ENCODE assay signal across 16 cellular contexts in the genomic region with DNA sequence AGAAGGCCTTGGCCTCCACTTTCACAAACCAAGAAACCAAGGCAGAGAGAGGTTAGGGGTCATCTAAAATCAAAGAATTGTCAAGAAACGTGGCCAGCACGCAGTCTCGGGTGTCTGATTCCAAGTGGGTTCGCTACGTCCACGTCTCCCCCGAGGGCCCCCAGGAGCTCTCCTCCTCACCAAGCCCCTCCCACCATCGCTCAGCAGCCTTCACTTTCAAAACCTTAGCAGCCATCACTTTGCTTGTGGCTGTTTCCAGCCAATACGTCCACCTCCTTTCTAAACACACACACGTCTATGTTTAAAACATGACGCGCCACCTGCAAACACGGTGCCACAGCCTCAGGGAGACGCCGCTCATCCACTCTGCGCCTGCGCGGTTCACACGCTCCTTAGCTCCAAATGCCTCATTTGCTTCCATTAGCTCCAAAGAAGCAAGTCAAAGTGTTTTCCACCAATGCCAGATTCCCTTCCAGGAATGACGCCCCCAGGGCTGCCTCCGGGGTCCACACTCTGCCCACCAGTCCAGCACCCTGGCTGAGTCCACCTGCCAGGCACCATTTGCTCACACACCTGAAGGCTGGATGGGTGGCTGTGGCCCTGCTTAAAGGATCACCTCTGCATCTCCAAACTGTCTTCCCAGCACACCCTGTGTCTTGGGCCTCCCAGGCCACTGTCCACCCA. TPM values are rescaled to one million over a fixed set of nuclear protein-coding genes. Genes with fewer than 3 reads are reported as not detected.
DNase-seq lines count a peak whose midpoint lies in the region; ATAC-seq and TF ChIP-seq lines count a peak whose summit lies in the region.
"Had no signal": no experiment of that assay in that cellular context is flagged by ENCODE, and none has a peak within 500 bp of the region (broad histone marks: within the 10 kb centered on the region; RNA-seq: fewer than 3 reads in every experiment).

No MANE protein-coding gene starts in this region.

- intact Hi-C loops in IMR-90 (cut with micrococcal nuclease), result no loop called here

- H3K79me2 ChIP-seq in neural progenitor cell (ENCODE audit: low read depth), result no peaks in the 10 kb centered on the region

- H3K4me2 ChIP-seq in IMR-90 (ENCODE audit: low read depth, low read length) (no peak overlapping the region), neural progenitor cell (no peak overlapping the region)

- peaks cover 60% of the 10 kb centered on the region for H3K36me3 Mint-ChIP-seq in T-helper 2 cell treated with Interferon-gamma antibody and Interleukin-4, amounts not matched to agents 5 μg/mL and 100 μg/mL, for 36 hours (ENCODE audit: low read depth)
- H3K36me3 Mint-ChIP-seq in chondrocyte (ENCODE audit: low read depth), result peaks cover 2% of the 10 kb centered on the region
- H3K36me3 Mint-ChIP-seq in neural progenitor cell, result peaks cover 4% of the 10 kb centered on the region

- H3K4me1 ChIP-seq in IMR-90 (ENCODE audit: control insufficient read depth, insufficient read depth, low read length) (peaks cover 34% of the 10 kb centered on the region), neural progenitor cell (peaks cover 28% of the 10 kb centered on the region)

- no peak overlapping the region for H3K56ac ChIP-seq in IMR-90 (ENCODE audit: extremely low read depth, insufficient read depth, low read length)

- peaks cover 29% of the 10 kb centered on the region for H3K9me1 ChIP-seq in IMR-90 (ENCODE audit: insufficient read depth, low read length)

- no peaks in the 10 kb centered on the region for H3K9me3 ChIP-seq in IMR-90 (ENCODE audit: control insufficient read depth, insufficient read depth, low read length)
- no peaks in the 10 kb centered on the region for H3K9me3 ChIP-seq in neural progenitor cell (ENCODE audit: low read depth)
- H3K9me3 ChIP-seq: upper lobe of left lung had no signal

- in situ Hi-C loops in IMR-90 (cut with MboI; ENCODE audit: low sequenced_read_pairs), result no loop called here
- in situ Hi-C loops in ACHN (cut with HindIII; ENCODE audit: low pct_ligation_motif_present, low pct_unique_long_range_greater_than_20kb, low sequenced_read_pairs), result no loop called here

- H3K9me3 Mint-ChIP-seq in T-helper 2 cell treated with Interferon-gamma antibody and Interleukin-4, amounts not matched to agents 5 μg/mL and 100 μg/mL, for 36 hours, result peaks cover 8% of the 10 kb centered on the region
- H3K9me3 Mint-ChIP-seq in chondrocyte (ENCODE audit: low read depth) (no peaks in the 10 kb centered on the region), neural progenitor cell (no peaks in the 10 kb centered on the region)

- no peak for ATAC-seq in IMR-90 (ENCODE audit: low read depth)
- ATAC-seq in HG02840 (IDR thresholded peaks at IDR 0.05; ENCODE audit: low FRiP score, unreplicated experiment), result no peak
- ATAC-seq: Right ventricle myocardium inferior had no signal

- peak overlapping the region; percentile 33 for H3K4me3 Mint-ChIP-seq in T-helper 2 cell treated with Interferon-gamma antibody and Interleukin-4, amounts not matched to agents 5 μg/mL and 100 μg/mL, for 36 hours
- H3K4me3 Mint-ChIP-seq in chondrocyte (ENCODE audit: unreplicated experiment) (no peak overlapping the region), neural progenitor cell (peak overlapping the region; percentile 6)

- peak overlapping the region; percentile 6; the same call in 1 of the 2 replicates for H2BK120ac ChIP-seq in IMR-90 (ENCODE audit: low read depth, low read length)

- peak overlapping the region; percentile 41 for H2BK5ac ChIP-seq in IMR-90 (ENCODE audit: low read depth, low read length, poor library complexity, severe bottlenecking)

- H2AK9ac ChIP-seq in IMR-90 (replicated peaks; ENCODE audit: low read depth, low read length, poor library complexity), result peak overlapping the region; percentile 39

- TF ChIP-seq POLR2A in IMR-90 (IDR thresholded peaks at IDR 0.05; ENCODE audit: low read depth, low read length), result no peak

- POLR2A ChIA-PET in IMR-90 (lab: Charles Lee; ENCODE audit: unreplicated experiment), result no interaction called here

- H3K4me3 ChIP-seq in IMR-90 (ENCODE audit: insufficient read depth, low read depth, low read length) (no peak overlapping the region), neural progenitor cell (no peak overlapping the region)
- H3K4me3 ChIP-seq: upper lobe of left lung had no signal

- peaks cover 8 to 50% of the 10 kb centered on the region in 2 experiments for H3K79me1 ChIP-seq in IMR-90 (ENCODE audit: low read depth in 1 of 2, low read length in 2 of 2)

- peak overlapping the region; percentile 29 for H3K27ac Mint-ChIP-seq in T-helper 2 cell treated with Interferon-gamma antibody and Interleukin-4, amounts not matched to agents 5 μg/mL and 100 μg/mL, for 36 hours
- H3K27ac Mint-ChIP-seq in chondrocyte (ENCODE audit: unreplicated experiment) (peak overlapping the region; percentile 2), neural progenitor cell (peak overlapping the region; percentile 75)

- peaks cover 55% of the 10 kb centered on the region for H3K4me1 Mint-ChIP-seq in T-helper 2 cell treated with Interferon-gamma antibody and Interleukin-4, amounts not matched to agents 5 μg/mL and 100 μg/mL, for 36 hours (ENCODE audit: low read depth)
- H3K4me1 Mint-ChIP-seq in chondrocyte (ENCODE audit: low read depth) (peaks cover 71% of the 10 kb centered on the region), neural progenitor cell (peaks cover 73% of the 10 kb centered on the region)

- H4K8ac ChIP-seq in IMR-90 (ENCODE audit: low read depth in 2 of 2, low read length in 2 of 2), result peak overlapping the region in 1 of 2 experiments; percentile 20; a peak in 1 of 4 replicates

- H3K9ac ChIP-seq in IMR-90 (ENCODE audit: low read depth, low read length), result no peak overlapping the region
- no peak overlapping the region for H3K9ac ChIP-seq in neural progenitor cell

- H2BK20ac ChIP-seq in IMR-90 (ENCODE audit: low read depth, low read length), result no peak overlapping the region

- CTCF ChIA-PET in IMR-90 (lab: Yijun Ruan, JAX), result no interaction called here

- peak overlapping the region; percentile 71 for H3K4ac ChIP-seq in IMR-90 (ENCODE audit: low read depth, low read length)

- H2AK5ac ChIP-seq in IMR-90 (ENCODE audit: low read depth, low read length), result peak overlapping the region; percentile 22

- H4K5ac ChIP-seq in IMR-90 (ENCODE audit: low read depth, low read length), result no peak overlapping the region

- WGBS in IMR-90 (ENCODE audit: extremely low coverage in 2 of 2, insufficient read length in 1 of 2), 2 experiments, result 97% methylated on average over 13 of the region's 21 CpGs; no CpG with 5 or more reads in 1 of the 2 experiments

- H3K27ac ChIP-seq in IMR-90 (ENCODE audit: insufficient read depth, low read length), result peak overlapping the region; percentile 27; the same call in 1 of the 2 replicates
- no peak overlapping the region for H3K27ac ChIP-seq in neural progenitor cell

- TF ChIP-seq CTCF in IMR-90 (conservative IDR thresholded peaks at IDR 0.05; ENCODE audit: low read depth, low read length), result no peak
- no peak for TF ChIP-seq CTCF in chondrocyte (IDR thresholded peaks at IDR 0.05)
- no peak for TF ChIP-seq CTCF in neural progenitor cell (IDR thresholded peaks at IDR 0.05)

- dilution Hi-C loops in IMR-90 (cut with HindIII; ENCODE audit: low sequenced_read_pairs, unreplicated experiment), result no loop called here

- H3K36me3 ChIP-seq in IMR-90 (ENCODE audit: control insufficient read depth, insufficient read depth, low read length) (0 out of 2 replicates have a peak, but pooled peaks cover 3% of the 10 kb centered on the region), neural progenitor cell (no peaks in the 10 kb centered on the region)
- H3K36me3 ChIP-seq: upper lobe of left lung had no signal

- H3K27me3 ChIP-seq in IMR-90 (ENCODE audit: control insufficient read depth, insufficient read depth, low read length) (no peaks in the 10 kb centered on the region), neural progenitor cell (peaks cover 42% of the 10 kb centered on the region)
- H3K27me3 ChIP-seq: upper lobe of left lung had no signal

- no peak overlapping the region for H3K18ac ChIP-seq in IMR-90 (ENCODE audit: low read depth, low read length)

- H4K91ac ChIP-seq in IMR-90 (ENCODE audit: insufficient read depth, low read depth, low read length), result peak overlapping the region; percentile 3; the same call in 1 of the 2 replicates

- no peak for DNase-seq in T-helper 2 cell treated with Interferon-gamma antibody and Interleukin-4, amounts not matched to agents 5 μg/mL and 100 μg/mL, for 36 hours (ENCODE audit: low spot score)
- DNase-seq in T-helper 2 cell (no peak), IMR-90 (no peak), chondrocyte (ENCODE audit: low spot score) (peak; percentile 43), neural progenitor cell (ENCODE audit: low spot score) (no peak), ACHN (no peak), occipital lobe (lab: John Stamatoyannopoulos, UW) (no peak)
- DNase-seq: DMS53; effector CD4-positive, alpha-beta T cell; KBM-7; NCI-H1694; NCI-H748 treated with DMSO at 0.1 percent for 48 hours; upper lobe of left lung had no signal

- H3K23ac ChIP-seq in IMR-90 (ENCODE audit: low read depth, low read length), result peak overlapping the region; percentile 52; the same call in 1 of the 2 replicates

- H2BK15ac ChIP-seq in IMR-90 (ENCODE audit: low read depth, low read length), result no peak overlapping the region

- TF ChIP-seq RAD21 in IMR-90 (IDR thresholded peaks at IDR 0.05; ENCODE audit: low read length), result no peak

- H4K20me1 ChIP-seq in IMR-90 (ENCODE audit: insufficient read depth, low read length) (peaks cover 78% of the 10 kb centered on the region), neural progenitor cell (ENCODE audit: low read depth) (peaks cover 27% of the 10 kb centered on the region)

- peak overlapping the region; percentile 49; the same call in 1 of the 2 replicates for H3K14ac ChIP-seq in IMR-90 (replicated peaks; ENCODE audit: low read depth, low read length)

- no peak overlapping the region for H2AFZ ChIP-seq in IMR-90 (replicated peaks; ENCODE audit: low read length, poor library complexity)
- H2AFZ ChIP-seq in neural progenitor cell (replicated peaks), result no peak overlapping the region

- peaks cover 3% of the 10 kb centered on the region for H3F3A ChIP-seq in neural progenitor cell (ENCODE audit: low read depth)

- H3K27me3 Mint-ChIP-seq in T-helper 2 cell treated with Interferon-gamma antibody and Interleukin-4, amounts not matched to agents 5 μg/mL and 100 μg/mL, for 36 hours (ENCODE audit: low read depth), result no peaks in the 10 kb centered on the region
- H3K27me3 Mint-ChIP-seq in chondrocyte (ENCODE audit: low read depth), result no peaks in the 10 kb centered on the region
- peaks cover 8% of the 10 kb centered on the region for H3K27me3 Mint-ChIP-seq in neural progenitor cell (ENCODE audit: insufficient read depth, low read depth)

- BruUV-seq in IMR-90 (replicated peaks; lab: Mats Ljungman, UMichigan), result no TSS peak

RNA-seq across cellular contexts. Expression of gene RASA3, which starts 5.5 kb away (rescaled TPM):
- total RNA-seq in IMR-90 (2012; rRNA removed) (21.0 and 22.8 TPM in 2 replicates), chondrocyte (29.9 to 40.0 TPM (median 31.2 TPM) in 3 replicates), neural progenitor cell (ENCODE audit: low replicate concordance) (2.9 and 6.0 TPM in 2 replicates), occipital lobe (14.2 TPM)
- polyA plus RNA-seq in IMR-90 (2012; rRNA removed), result 31.0 and 31.4 TPM in 2 replicates
- polyA plus RNA-seq in IMR-90 (2012; cell fraction: cytosol; rRNA removed), result 22.9 and 29.5 TPM in 2 replicates
- polyA plus RNA-seq in IMR-90 (2012; cell fraction: nucleus; rRNA removed; ENCODE audit: low replicate concordance), result 48.4 and 48.8 TPM in 2 replicates

RNA-seq across cellular contexts. Expression of gene CFAP97D2, which starts 52.1 kb away (rescaled TPM):
- not detected in 2 replicates for total RNA-seq in IMR-90 (2012; rRNA removed)
- polyA plus RNA-seq in IMR-90 (2012; rRNA removed), result not detected in 2 replicates
- not detected in 2 replicates for polyA plus RNA-seq in IMR-90 (2012; cell fraction: cytosol; rRNA removed)
- not detected in 2 replicates for polyA plus RNA-seq in IMR-90 (2012; cell fraction: nucleus; rRNA removed; ENCODE audit: low replicate concordance)
- not detected in 3 replicates for total RNA-seq in chondrocyte
- not detected in 2 replicates for total RNA-seq in neural progenitor cell (ENCODE audit: low replicate concordance)
- total RNA-seq in occipital lobe, result not detected
- total RNA-seq: kidney epithelial cell, Right ventricle myocardium inferior had no signal

Comparison
In these comparisons a context has a peak if more than half of its experiments do, and no peak if none do; other contexts are left out.
1. H3K27ac Mint-ChIP-seq: peak in every context shown above with its lines; median percentile 75 in neural progenitor cell; 29 in T-helper 2 cell treated with Interferon-gamma antibody and Interleukin-4, amounts not matched to agents 5 μg/mL and 100 μg/mL, for 36 hours; 2 in chondrocyte.